ENCODE assay signal across 15 cellular contexts in the genomic region with DNA sequence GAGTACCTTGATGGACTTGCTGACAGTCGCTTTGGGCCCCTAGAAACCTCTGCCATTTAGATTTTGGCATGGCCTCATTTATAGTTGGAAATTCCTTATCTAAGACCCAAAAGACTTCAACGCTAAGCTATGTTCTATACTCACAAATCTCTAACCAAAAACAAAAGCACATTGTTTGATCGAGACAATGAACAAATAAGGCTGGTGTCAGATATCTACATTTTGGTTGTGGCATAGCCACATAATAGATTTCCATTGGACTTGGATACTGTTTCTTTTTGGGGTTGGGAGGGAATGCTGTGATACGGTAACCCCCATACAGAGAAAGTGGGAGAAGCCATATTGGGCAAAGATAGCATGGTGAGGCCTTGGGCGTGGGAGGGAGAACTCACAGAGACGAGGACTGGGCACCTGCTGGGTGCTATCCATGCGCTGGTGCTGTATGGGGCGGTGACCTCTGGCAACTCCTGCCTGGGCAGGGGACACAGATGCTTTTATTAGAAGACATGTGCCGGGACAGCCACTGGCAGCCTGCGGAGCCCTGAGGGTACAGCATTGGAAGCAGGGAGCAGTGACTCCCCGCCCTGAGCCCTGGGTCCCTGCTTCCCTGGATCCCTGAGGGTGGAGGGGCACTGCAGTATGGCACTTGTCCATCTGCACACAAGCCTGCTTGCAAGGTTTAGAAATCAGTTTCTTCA.
"Had no signal": no experiment of that assay in that cellular context is flagged by ENCODE, and none has a peak within 500 bp of the region (broad histone marks: within the 10 kb centered on the region; RNA-seq: fewer than 3 reads in every experiment).

No MANE protein-coding gene starts in this region.

- H3K4me2 ChIP-seq: hepatocyte had no signal

- H3K27ac Mint-ChIP-seq: activated naive CD8-positive, alpha-beta T cell treated with anti-CD3 and anti-CD28 coated beads, Interleukin-2, amount 10 ng/mL, durations not matched to agents 7 days and 5 days; nephron had no signal

- H2AFZ ChIP-seq: hepatocyte had no signal

- H3K36me3 Mint-ChIP-seq: activated naive CD8-positive, alpha-beta T cell treated with anti-CD3 and anti-CD28 coated beads, Interleukin-2, amount 10 ng/mL, durations not matched to agents 7 days and 5 days had no signal

- H3K4me1 Mint-ChIP-seq: activated naive CD8-positive, alpha-beta T cell treated with anti-CD3 and anti-CD28 coated beads, Interleukin-2, amount 10 ng/mL, durations not matched to agents 7 days and 5 days had no signal

- H3K27me3 Mint-ChIP-seq: activated naive CD8-positive, alpha-beta T cell treated with anti-CD3 and anti-CD28 coated beads, Interleukin-2, amount 10 ng/mL, durations not matched to agents 7 days and 5 days had no signal

- DNase-seq: activated CD4-positive, alpha-beta T cell treated with anti-CD3 and anti-CD28 coated beads, Interleukin-2, amount 50 U/mL, for 48 hours; activated CD4-positive, CD25-positive, alpha-beta regulatory T cell treated with anti-CD3 and anti-CD28 coated beads, Interleukin-2, amount 50 U/mL, for 72 hours; activated naive CD8-positive, alpha-beta T cell treated with anti-CD3 and anti-CD28 coated beads, Interleukin-2, amount 10 ng/mL, durations not matched to agents 7 days and 5 days; aorta; esophagus squamous epithelium; foreskin fibroblast; ovary; right lobe of liver; spleen; stimulated activated CD4-positive, alpha-beta T cell treated with anti-CD3 and anti-CD28 coated beads, Interleukin-2, amount 100 ng/mL, for 24 hours; stimulated activated naive CD4-positive, alpha-beta T cell treated with Interleukin-2 at 50 U/mL for 16 hours; T-helper 9 cell had no signal

- H3K27ac ChIP-seq: esophagus squamous epithelium, hepatocyte, ovary, right lobe of liver, spleen, thoracic aorta had no signal

- H3K4me1 ChIP-seq: right lobe of liver had no signal

- H3K4me3 Mint-ChIP-seq: activated naive CD8-positive, alpha-beta T cell treated with anti-CD3 and anti-CD28 coated beads, Interleukin-2, amount 10 ng/mL, durations not matched to agents 7 days and 5 days; nephron had no signal

- H3K4me3 ChIP-seq: esophagus squamous epithelium, hepatocyte, ovary, right lobe of liver, spleen, thoracic aorta had no signal

- H3K27me3 ChIP-seq: esophagus squamous epithelium, hepatocyte, ovary, right lobe of liver had no signal

- H3K36me3 ChIP-seq: esophagus squamous epithelium, ovary, right lobe of liver, spleen, thoracic aorta had no signal

- H3K9me3 Mint-ChIP-seq: activated naive CD8-positive, alpha-beta T cell treated with anti-CD3 and anti-CD28 coated beads, Interleukin-2, amount 10 ng/mL, durations not matched to agents 7 days and 5 days; nephron had no signal

- H3K9me3 ChIP-seq: esophagus squamous epithelium, ovary, right lobe of liver, spleen, thoracic aorta had no signal

- ATAC-seq: right lobe of liver had no signal
